In the genomic region with DNA sequence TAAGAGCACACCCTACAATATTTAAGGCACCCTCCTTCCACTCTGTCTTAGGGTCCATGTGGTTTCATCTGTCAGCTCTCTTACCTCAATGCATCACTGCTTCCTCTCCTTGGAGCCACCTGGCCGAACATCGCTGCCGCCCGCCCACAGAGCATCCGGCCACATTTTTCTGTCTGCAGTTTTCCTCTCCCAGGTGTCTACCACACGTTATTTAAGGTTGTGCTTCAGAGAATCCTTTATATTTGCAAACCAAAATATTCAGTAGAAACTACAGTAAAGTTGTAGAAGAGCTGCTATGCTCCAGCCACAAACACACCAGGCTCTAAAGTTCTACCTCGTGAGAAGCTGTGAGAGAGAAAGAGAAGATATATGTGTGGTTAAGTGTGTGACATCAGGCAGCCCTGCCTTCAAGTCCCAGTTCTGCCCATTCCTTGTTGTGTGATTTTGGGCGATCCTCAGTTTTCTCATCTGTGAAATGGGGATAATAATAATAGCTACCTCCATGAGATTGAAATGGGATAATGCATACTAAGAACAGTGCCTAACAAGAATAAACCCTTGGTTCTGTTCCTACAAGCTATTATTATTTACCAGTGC, we compare ENCODE assay signal across 8 cellular contexts. TPM values are rescaled to one million over a fixed set of nuclear protein-coding genes. Genes with fewer than 3 reads are reported as not detected.
DNase-seq lines count a peak whose midpoint lies in the region; ATAC-seq and TF ChIP-seq lines count a peak whose summit lies in the region.

No MANE protein-coding gene starts in this region.

- intact Hi-C loops in mucosa of descending colon (cut with DNase I, micrococcal nuclease) = no loop called here
- intact Hi-C loops in left ventricle myocardium superior (cut with micrococcal nuclease) = no loop called here

- ATAC-seq in GM18870 (IDR thresholded peaks at IDR 0.05; ENCODE audit: unreplicated experiment) (peak; percentile 75), HG03064 (IDR thresholded peaks at IDR 0.05; ENCODE audit: low read depth, unreplicated experiment) (peak; percentile 61), mucosa of descending colon (peak; percentile 50), left ventricle myocardium superior (no peak)

- no peaks in the 10 kb centered on the region for H3K9me3 ChIP-seq in mucosa of descending colon

- no peak for TF ChIP-seq CTCF in mucosa of descending colon (IDR thresholded peaks at IDR 0.05)

- H3K36me3 ChIP-seq in mucosa of descending colon (ENCODE audit: low read depth) = no peaks in the 10 kb centered on the region

- H3K4me3 ChIP-seq in mucosa of descending colon = no peak overlapping the region

- DNase-seq in activated CD4-positive, alpha-beta T cell treated with anti-CD3 and anti-CD28 coated beads, Interleukin-2, amount 50 U/mL, for 1 hour = peak; percentile 83
- peak; percentile 63 to 88 (median 69) for DNase-seq in mucosa of descending colon
- DNase-seq in left ventricle myocardium superior = no peak
- no peak for DNase-seq in HCEC 1CT
- DNase-seq in NCI-H187 (lab: John Stamatoyannopoulos, UW) = no peak
- DNase-seq in HK-2 (ENCODE audit: unreplicated experiment) = no peak

- H3K4me1 ChIP-seq in mucosa of descending colon (ENCODE audit: low read depth) = peaks cover 6% of the 10 kb centered on the region

RNA-seq across cellular contexts. Expression of gene STK17B, which starts 4.9 kb away (rescaled TPM):
- total RNA-seq in mucosa of descending colon (10 to 100 TPM; 30.3 to 55.7 (median 55.1) TPM), left ventricle myocardium superior (7.2 TPM)

Comparison
In these comparisons a context has a peak if more than half of its experiments do, and no peak if none do; other contexts are left out.
1. DNase-seq: peak in activated CD4-positive, alpha-beta T cell treated with anti-CD3 and anti-CD28 coated beads, Interleukin-2, amount 50 U/mL, for 1 hour (single experiment) and mucosa of descending colon (3 of 3); none in left ventricle myocardium superior (single experiment), HCEC 1CT (single experiment), NCI-H187 (0 of 2) and HK-2 (single experiment).